ENCODE assay signal across 8 cellular contexts in genomic region chr1:205812271-205812877, GRCh38. TPM values are rescaled to one million over a fixed set of nuclear protein-coding genes. Genes with fewer than 3 reads are reported as not detected.
DNase-seq lines count a peak whose midpoint lies in the region; ATAC-seq and TF ChIP-seq lines count a peak whose summit lies in the region.

No MANE protein-coding gene starts in this region.

- peak overlapping the region; percentile 97 for H2AFZ ChIP-seq in neuron (ENCODE audit: low read depth, low read length)

- TF ChIP-seq CTCF in foreskin fibroblast (IDR thresholded peaks at IDR 0.05; ENCODE audit: low read depth, low read length): no peak

- H3K9me3 ChIP-seq in neuron (ENCODE audit: low read length): no peaks in the 10 kb centered on the region

- DNase-seq in NCI-H146 (lab: John Stamatoyannopoulos, UW) (peak; percentile 42), NCI-H146 treated with DMSO at 0.1 percent for 48 hours (lab: John Stamatoyannopoulos, UW; ENCODE audit: unreplicated experiment) (no peak), HT-29 (ENCODE audit: low spot score) (peak; percentile 9), foreskin fibroblast (peak in 1 of 2 donors; percentile 49)
- peak; percentile 45 to 55 for DNase-seq in activated T-cell treated with anti-CD3 and anti-CD28 coated beads, Interleukin-2, amount 50 U/mL, for 48 hours

- no peaks in the 10 kb centered on the region for H3K27me3 ChIP-seq in neuron (ENCODE audit: insufficient read depth, low read length)

- ATAC-seq in GM19035 (IDR thresholded peaks at IDR 0.05; ENCODE audit: unreplicated experiment) (no peak), HG03280 (IDR thresholded peaks at IDR 0.05; ENCODE audit: unreplicated experiment) (no peak)

- H3K4me3 ChIP-seq in foreskin fibroblast (ENCODE audit: low read depth in 1 of 2, low read length in 2 of 2) (peak overlapping the region; percentile 74 to 85), neuron (ENCODE audit: low read length) (peak overlapping the region; percentile 69)

- H3K4me1 ChIP-seq in neuron (ENCODE audit: insufficient read depth, low read length): peaks cover 27% of the 10 kb centered on the region

- peaks cover 16% of the 10 kb centered on the region for H3K36me3 ChIP-seq in neuron (ENCODE audit: insufficient read depth, low read length)

RNA-seq across cellular contexts. Expression of gene SLC41A1, which starts 0.6 kb away (rescaled TPM):
- 5.0 and 5.4 TPM in 2 replicates for total RNA-seq in HT-29 (2014; rRNA removed; shearing (Covaris generic))

RNA-seq across cellular contexts. Expression of gene RAB29, which starts 37.1 kb away (rescaled TPM):
- 3.6 and 4.7 TPM in 2 replicates for total RNA-seq in HT-29 (2014; rRNA removed; shearing (Covaris generic))

RNA-seq across cellular contexts. Expression of gene PM20D1, which starts 37.6 kb away (rescaled TPM):
- total RNA-seq in HT-29 (2014; rRNA removed; shearing (Covaris generic)): not detected in 2 replicates
